Comparison of ENCODE assay signal across 17 cellular contexts in genomic region chr5:87403409-87403808, GRCh38.
"Had no signal": no experiment of that assay in that cellular context is flagged by ENCODE, and none has a peak within 500 bp of the region (broad histone marks: within the 10 kb centered on the region; RNA-seq: fewer than 3 reads in every experiment).

No MANE protein-coding gene starts in this region.

- H3K9me3 ChIP-seq: breast epithelium, esophagus muscularis mucosa, pancreas, tibial artery had no signal

- H3K27ac Mint-ChIP-seq: activated T-helper 1 cell treated with anti-CD3 and anti-CD28 coated beads, Interleukin-12 subunit alpha, Interleukin-12 subunit beta, Interleukin-2, Interleukin-4 antibody, amounts not matched to agents 30 ng/mL and 10 ng/mL and 1 ng/mL, durations not matched to agents 14 hours and 24 hours and 36 hours; T-helper 2 cell treated with Interferon-gamma antibody and Interleukin-4, amounts not matched to agents 5 μg/mL and 100 μg/mL, for 36 hours had no signal

- H3K9me3 Mint-ChIP-seq: activated T-helper 1 cell treated with anti-CD3 and anti-CD28 coated beads, Interleukin-12 subunit alpha, Interleukin-12 subunit beta, Interleukin-2, Interleukin-4 antibody, amounts not matched to agents 30 ng/mL and 10 ng/mL and 1 ng/mL, durations not matched to agents 14 hours and 24 hours and 36 hours; T-helper 2 cell treated with Interferon-gamma antibody and Interleukin-4, amounts not matched to agents 5 μg/mL and 100 μg/mL, for 36 hours had no signal

- H3K27me3 ChIP-seq: breast epithelium, esophagus muscularis mucosa, gastroesophageal sphincter, heart left ventricle, pancreas, tibial artery had no signal

- H3K27ac ChIP-seq: breast epithelium, esophagus muscularis mucosa, gastroesophageal sphincter, heart left ventricle, left ventricle myocardium inferior, pancreas, tibial artery had no signal

- ATAC-seq: gastroesophageal sphincter, heart left ventricle, pancreas, sciatic nerve had no signal

- H3K4me3 Mint-ChIP-seq: activated T-helper 1 cell treated with anti-CD3 and anti-CD28 coated beads, Interleukin-12 subunit alpha, Interleukin-12 subunit beta, Interleukin-2, Interleukin-4 antibody, amounts not matched to agents 30 ng/mL and 10 ng/mL and 1 ng/mL, durations not matched to agents 14 hours and 24 hours and 36 hours; T-helper 2 cell treated with Interferon-gamma antibody and Interleukin-4, amounts not matched to agents 5 μg/mL and 100 μg/mL, for 36 hours had no signal

- H3K4me1 ChIP-seq: breast epithelium, pancreas had no signal

- H3K4me3 ChIP-seq: breast epithelium, esophagus muscularis mucosa, gastroesophageal sphincter, heart left ventricle, left ventricle myocardium inferior, pancreas, smooth muscle cell, tibial artery had no signal

- DNase-seq: activated CD8-positive, alpha-beta memory T cell treated with anti-CD3 and anti-CD28 coated beads, Interleukin-2, amount 50 U/mL, for 4 hours; effector CD8-positive, alpha-beta T cell; heart left ventricle; kidney glomerular epithelial cell; left ventricle myocardium inferior; mammary epithelial cell; pancreas; stimulated activated CD4-positive, alpha-beta T cell treated with anti-CD3 and anti-CD28 coated beads, Interleukin-4, amount 100 ng/mL, for 1 hour; substantia nigra; tibial artery had no signal

- H3K4me2 ChIP-seq: smooth muscle cell had no signal
